ENCODE assay signal across 8 cellular contexts in the genomic region with DNA sequence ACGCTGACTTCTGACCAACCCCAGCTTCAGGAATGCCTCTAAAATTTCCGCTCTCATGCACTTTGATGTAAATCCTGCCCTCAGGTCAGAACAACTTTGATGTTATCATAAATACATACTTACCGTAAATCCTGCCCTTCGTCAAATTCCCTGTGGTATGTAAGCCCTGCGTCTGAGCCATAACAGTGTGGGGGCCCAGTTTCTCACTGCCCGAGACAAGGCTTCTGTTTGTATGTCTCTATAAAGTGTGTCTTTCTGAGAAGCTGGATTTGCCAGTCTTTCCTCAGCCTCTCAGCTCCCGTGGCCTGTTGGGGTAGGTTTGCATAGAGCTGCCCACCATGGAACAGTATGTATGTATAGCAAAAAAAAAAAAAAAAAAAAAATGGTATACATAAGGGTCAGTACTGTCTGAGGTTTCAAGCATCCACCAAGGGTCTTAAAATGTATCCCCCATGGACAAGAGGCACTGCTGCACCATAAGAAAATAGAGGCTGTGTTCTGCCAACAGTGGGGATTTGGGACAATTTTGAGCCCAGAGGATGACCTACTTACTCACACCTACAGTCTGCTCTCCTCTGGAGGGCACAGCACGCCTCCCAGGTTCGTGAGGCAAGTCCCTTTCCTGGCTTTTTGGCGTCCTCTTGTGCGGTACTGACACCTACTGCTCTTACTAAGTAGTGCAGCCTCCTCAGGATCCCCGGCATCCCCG. TPM values are rescaled to one million over a fixed set of nuclear protein-coding genes. Genes with fewer than 3 reads are reported as not detected.
DNase-seq lines count a peak whose midpoint lies in the region; ATAC-seq and TF ChIP-seq lines count a peak whose summit lies in the region.

No MANE protein-coding gene starts in this region.

- TF ChIP-seq EP300 in suprapubic skin (IDR thresholded peaks at IDR 0.05): no peak

- H3K27me3 ChIP-seq in MM.1S (replicated peaks; ENCODE audit: insufficient read depth, low read length) (no peaks in the 10 kb centered on the region), suprapubic skin (no peaks in the 10 kb centered on the region)

- no peaks in the 10 kb centered on the region for H3K79me2 ChIP-seq in MM.1S (ENCODE audit: low read length)

- H3K4me1 ChIP-seq in MM.1S (ENCODE audit: low read length): peaks cover 37% of the 10 kb centered on the region
- H3K4me1 ChIP-seq in suprapubic skin: peaks cover 12% of the 10 kb centered on the region

- H3K4me3 ChIP-seq in MM.1S (ENCODE audit: low read length): no peak overlapping the region
- no peak overlapping the region for H3K4me3 ChIP-seq in foreskin fibroblast (ENCODE audit: low read depth in 1 of 2, low read length in 2 of 2)
- no peak overlapping the region for H3K4me3 ChIP-seq in suprapubic skin

- H3K36me3 ChIP-seq in MM.1S (replicated peaks; ENCODE audit: insufficient read depth, low read length) (no peaks in the 10 kb centered on the region), suprapubic skin (peaks cover 40% of the 10 kb centered on the region)

- WGBS in suprapubic skin: 24% methylated on average over 13 of the region's 13 CpGs

- no peak for TF ChIP-seq POLR2A in suprapubic skin (IDR thresholded peaks at IDR 0.05)

- peak; percentile 80 for ATAC-seq in GM21447 (IDR thresholded peaks at IDR 0.05; ENCODE audit: unreplicated experiment)

- H3K27ac ChIP-seq in MM.1S (ENCODE audit: low read length) (no peak overlapping the region), suprapubic skin (no peak overlapping the region)

- H3K9ac ChIP-seq in MM.1S (ENCODE audit: low read length): no peak overlapping the region

- no peaks in the 10 kb centered on the region for H3K9me2 ChIP-seq in MM.1S (replicated peaks; ENCODE audit: insufficient read depth, low read length)

- H3F3A ChIP-seq in MM.1S (ENCODE audit: insufficient read depth, low read length): peaks cover 44% of the 10 kb centered on the region

- peak overlapping the region; percentile 43; the same call in 1 of the 2 replicates for H3K4me2 ChIP-seq in MM.1S (ENCODE audit: low read depth, low read length)

- TF ChIP-seq CTCF in MM.1S (IDR thresholded peaks at IDR 0.05; ENCODE audit: low read length) (peak; percentile 97), foreskin fibroblast (IDR thresholded peaks at IDR 0.05; ENCODE audit: low read depth, low read length) (peak; percentile 95), suprapubic skin (IDR thresholded peaks at IDR 0.05) (peak; percentile 90 to 92)

- H2AFZ ChIP-seq in MM.1S (ENCODE audit: low read length): no peak overlapping the region

- no peaks in the 10 kb centered on the region for H4K20me1 ChIP-seq in MM.1S (ENCODE audit: insufficient read depth, low read length)

- DNase-seq in COLO829 (ENCODE audit: low spot score) (peak; percentile 42), MM.1S (peak; percentile 86), SHP77 (lab: John Stamatoyannopoulos, UW) (peak; percentile 72 to 82), foreskin fibroblast (peak; percentile 72 to 91), nucleus accumbens (lab: John Stamatoyannopoulos, UW) (peak in 53 of 56 donors; percentile 4 to 83 (median 58)), suprapubic skin (ENCODE audit: low spot score in 2 of 2) (peak; percentile 87 to 88)
- DNase-seq in activated effector memory CD4-positive, alpha-beta T cell treated with Interleukin-2 at 50 U/mL for 16 hours: peak; percentile 64

- H3K9me3 ChIP-seq in MM.1S (replicated peaks; ENCODE audit: insufficient read depth, low read length) (no peaks in the 10 kb centered on the region), suprapubic skin (no peaks in the 10 kb centered on the region)

RNA-seq across cellular contexts. Expression of gene PRMT7, which starts 17.5 kb away (rescaled TPM):
- 100 to 1,000 TPM in 1 of 4 donors, 10 to 100 TPM in 3; 38.8 to 101 (median 69.9) TPM for total RNA-seq in suprapubic skin

RNA-seq across cellular contexts. Expression of gene SLC7A6OS, which starts 17.6 kb away (rescaled TPM):
- 10 to 100 TPM in 2 of 4 donors, 1 to 10 TPM in 2; 8.8 to 18.1 (median 10.1) TPM for total RNA-seq in suprapubic skin
